In genomic region chr6:26352315-26352714, GRCh38 we compare ENCODE assay signal across 1 cellular context.
TF ChIP-seq lines count a peak whose summit lies in the region.

No MANE protein-coding gene starts in this region.

TF ChIP-seq in A549, 52 proteins besides CTCF, POLR2A, EP300 and RAD21:
- TF ChIP-seq REST (IDR thresholded peaks at IDR 0.05) (no peak), CHD4 (IDR thresholded peaks at IDR 0.05; ENCODE audit: borderline replicate concordance) (no peak), MAX (IDR thresholded peaks at IDR 0.05) (no peak), NFE2L2 (conservative IDR thresholded peaks at IDR 0.05; ENCODE audit: low read length) (no peak), CBX8 (IDR thresholded peaks at IDR 0.05) (no peak), ATOH8 (CRISPR knock-in tag; IDR thresholded peaks at IDR 0.05; ENCODE audit: low read depth) (no peak), HOXB5 (CRISPR knock-in tag; IDR thresholded peaks at IDR 0.05) (no peak), USF2 (IDR thresholded peaks at IDR 0.05) (no peak), ZC3H11A (IDR thresholded peaks at IDR 0.05) (no peak), E2F6 (IDR thresholded peaks at IDR 0.05; ENCODE audit: borderline replicate concordance, low read depth) (no peak), MYC (IDR thresholded peaks at IDR 0.05; ENCODE audit: borderline replicate concordance, low read length) (no peak), KDM1A (IDR thresholded peaks at IDR 0.05; ENCODE audit: low read depth) (no peak), PHF8 (IDR thresholded peaks at IDR 0.05; ENCODE audit: borderline replicate concordance, low read depth) (no peak), ESRRA (IDR thresholded peaks at IDR 0.05; ENCODE audit: borderline replicate concordance, low read length) (no peak), RFX5 (IDR thresholded peaks at IDR 0.05) (no peak), BHLHE40 (IDR thresholded peaks at IDR 0.05; ENCODE audit: low read depth, low read length) (no peak), TP53 (CRISPR knock-in tag; IDR thresholded peaks at IDR 0.05) (no peak), HOXA7 (CRISPR knock-in tag; IDR thresholded peaks at IDR 0.05) (no peak), FOSB (CRISPR knock-in tag; IDR thresholded peaks at IDR 0.05) (no peak), BCL3 (IDR thresholded peaks at IDR 0.05) (no peak)
